Comparison of ENCODE assay signal across 18 cellular contexts in the genomic region with DNA sequence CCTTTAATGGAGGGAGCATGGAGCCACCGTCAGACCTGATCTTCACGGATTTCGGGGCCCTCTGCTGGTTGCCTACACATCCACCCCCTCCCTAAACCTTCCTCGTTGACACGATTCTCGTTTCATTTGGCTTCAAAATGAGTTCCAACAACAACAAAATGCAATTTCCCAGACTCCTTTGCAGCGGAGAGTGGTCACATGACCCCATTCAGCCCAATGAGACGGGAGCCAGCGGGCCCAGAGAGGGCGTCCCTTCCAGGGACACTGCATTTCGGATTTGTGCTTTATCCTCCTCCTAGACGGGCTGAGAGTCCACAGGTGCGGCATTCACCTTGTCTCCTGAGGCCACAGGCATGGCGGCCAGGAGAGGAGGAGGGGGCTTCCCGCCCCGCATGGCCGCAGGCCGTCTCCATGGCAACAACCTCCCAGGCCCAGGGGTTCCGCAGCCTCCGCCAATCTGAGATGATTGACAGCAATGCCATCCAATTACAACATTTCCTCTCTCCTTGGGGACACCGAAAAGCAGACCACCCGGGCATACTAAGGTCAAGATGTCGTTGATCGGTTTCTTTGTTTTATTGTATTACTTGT.
DNase-seq lines count a peak whose midpoint lies in the region; ATAC-seq, FAIRE-seq and TF ChIP-seq lines count a peak whose summit lies in the region.
"Had no signal": no experiment of that assay in that cellular context is flagged by ENCODE, and none has a peak within 500 bp of the region (broad histone marks: within the 10 kb centered on the region; RNA-seq: fewer than 3 reads in every experiment).

No MANE protein-coding gene starts in this region.

- peaks cover 8% of the 10 kb centered on the region for H3K4me1 ChIP-seq in astrocyte (ENCODE audit: insufficient read depth, low read length)

- no peaks in the 10 kb centered on the region for H3K4me1 Mint-ChIP-seq in astrocyte (ENCODE audit: low read depth, unreplicated experiment)

- no peak overlapping the region for H3K27ac Mint-ChIP-seq in astrocyte (ENCODE audit: unreplicated experiment)
- H3K27ac Mint-ChIP-seq: activated CD4-positive, alpha-beta memory T cell treated with anti-CD3 and anti-CD28 coated beads for 36 hours; CD14-positive monocyte had no signal

- no peak overlapping the region for H3K4me2 ChIP-seq in astrocyte (ENCODE audit: low read length)
- H3K4me2 ChIP-seq: hepatocyte had no signal

- H3K9me3 ChIP-seq in astrocyte (ENCODE audit: insufficient read depth, low read depth, low read length): peaks cover 5% of the 10 kb centered on the region

- H3K27me3 ChIP-seq in BJ (ENCODE audit: control insufficient read depth, insufficient read depth, low read length) (peaks cover 3% of the 10 kb centered on the region; the same call in 1 of the 2 replicates), astrocyte (ENCODE audit: insufficient read depth, low read length) (no peaks in the 10 kb centered on the region)

- H3K27ac ChIP-seq in astrocyte (ENCODE audit: low read depth, low read length): no peak overlapping the region
- H3K27ac ChIP-seq: hepatocyte, skin epidermis had no signal

- H3K9ac ChIP-seq in astrocyte (ENCODE audit: low read length): no peak overlapping the region

- peak; percentile 34 for TF ChIP-seq CTCF in BJ (IDR thresholded peaks at IDR 0.05; ENCODE audit: insufficient read depth, low read depth, low read length)
- peak; percentile 22 for TF ChIP-seq CTCF in astrocyte (IDR thresholded peaks at IDR 0.05; ENCODE audit: insufficient read depth, low read depth, low read length)

- no peak for ATAC-seq in GM18498 (IDR thresholded peaks at IDR 0.05; ENCODE audit: unreplicated experiment)
- ATAC-seq in HG03439 (IDR thresholded peaks at IDR 0.05; ENCODE audit: unreplicated experiment): no peak

- DNase-seq in BJ (ENCODE audit: low read depth) (no peak), HEK293T (ENCODE audit: extremely low spot score) (no peak), astrocyte (ENCODE audit: low read depth) (no peak), islet precursor cell (peak; percentile 38), GDM1 (lab: John Stamatoyannopoulos, UW) (no peak)
- no peak for DNase-seq in activated CD8-positive, alpha-beta memory T cell treated with anti-CD3 and anti-CD28 coated beads, Interleukin-2, amount 50 U/mL, for 4 hours
- DNase-seq: activated CD4-positive, alpha-beta memory T cell treated with anti-CD3 and anti-CD28 coated beads for 36 hours; activated naive CD4-positive, alpha-beta T cell; NCI-H1105; NCI-H526; T1000 had no signal

- H3K4me3 ChIP-seq in BJ (ENCODE audit: low read depth, low read length) (no peak overlapping the region), astrocyte (ENCODE audit: insufficient read depth, low read depth, low read length) (no peak overlapping the region)
- H3K4me3 ChIP-seq: hepatocyte, lung, skin epidermis had no signal

- H3K27me3 Mint-ChIP-seq in astrocyte (ENCODE audit: low read depth, unreplicated experiment): peaks cover 35% of the 10 kb centered on the region

- no peaks in the 10 kb centered on the region for H3K36me3 ChIP-seq in BJ (ENCODE audit: control insufficient read depth, insufficient read depth, low read length)
- no peaks in the 10 kb centered on the region for H3K36me3 ChIP-seq in astrocyte (ENCODE audit: insufficient read depth, low read length)

- no peak overlapping the region for H2AFZ ChIP-seq in astrocyte (ENCODE audit: low read depth, low read length)
- H2AFZ ChIP-seq: hepatocyte had no signal

- H3K36me3 Mint-ChIP-seq in astrocyte (ENCODE audit: low read depth, unreplicated experiment): no peaks in the 10 kb centered on the region
- H3K36me3 Mint-ChIP-seq: activated CD4-positive, alpha-beta memory T cell treated with anti-CD3 and anti-CD28 coated beads for 36 hours; CD14-positive monocyte had no signal

- CTCF ChIA-PET in BJ (lab: Yijun Ruan, JAX) (no interaction called here), HEK293T (lab: Yijun Ruan, JAX) (no interaction called here)

- H3K9me3 Mint-ChIP-seq in astrocyte (ENCODE audit: unreplicated experiment): peaks cover 6% of the 10 kb centered on the region
- H3K9me3 Mint-ChIP-seq: activated CD4-positive, alpha-beta memory T cell treated with anti-CD3 and anti-CD28 coated beads for 36 hours had no signal

- no peak for FAIRE-seq in astrocyte (lab: Jason Lieb, UNC)
- FAIRE-seq: endothelial cell of umbilical vein had no signal

- H3K79me2 ChIP-seq in astrocyte (ENCODE audit: insufficient read depth, low read length): no peaks in the 10 kb centered on the region
- H3K79me2 ChIP-seq: hepatocyte had no signal

- H3K4me3 Mint-ChIP-seq in astrocyte (ENCODE audit: unreplicated experiment): no peak overlapping the region
- H3K4me3 Mint-ChIP-seq: activated CD4-positive, alpha-beta memory T cell treated with anti-CD3 and anti-CD28 coated beads for 36 hours; CD14-positive monocyte had no signal

- H4K20me1 ChIP-seq in astrocyte (ENCODE audit: insufficient read depth, low read length): no peaks in the 10 kb centered on the region

- POLR2A ChIA-PET in BJ (lab: Charles Lee): no interaction called here
- POLR2A ChIA-PET in HEK293T (lab: Yijun Ruan, JAX): no interaction called here

TF ChIP-seq in HEK293T, 16 proteins besides CTCF, POLR2A, EP300 and RAD21:
- TF ChIP-seq, protein P1, sequence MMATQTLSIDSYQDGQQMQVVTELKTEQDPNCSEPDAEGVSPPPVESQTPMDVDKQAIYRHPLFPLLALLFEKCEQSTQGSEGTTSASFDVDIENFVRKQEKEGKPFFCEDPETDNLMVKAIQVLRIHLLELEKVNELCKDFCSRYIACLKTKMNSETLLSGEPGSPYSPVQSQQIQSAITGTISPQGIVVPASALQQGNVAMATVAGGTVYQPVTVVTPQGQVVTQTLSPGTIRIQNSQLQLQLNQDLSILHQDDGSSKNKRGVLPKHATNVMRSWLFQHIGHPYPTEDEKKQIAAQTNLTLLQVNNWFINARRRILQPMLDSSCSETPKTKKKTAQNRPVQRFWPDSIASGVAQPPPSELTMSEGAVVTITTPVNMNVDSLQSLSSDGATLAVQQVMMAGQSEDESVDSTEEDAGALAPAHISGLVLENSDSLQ (IDR thresholded peaks at IDR 0.05): peak; percentile 91
- TF ChIP-seq LEF1 (IDR thresholded peaks at IDR 0.05; ENCODE audit: borderline replicate concordance): no peak
- no peak for TF ChIP-seq L3MBTL2 (conservative IDR thresholded peaks at IDR 0.05)
